8 cellular contexts compared by ENCODE assay signal in genomic region chrX:12975670-12975965, GRCh38. TPM values are rescaled to one million over a fixed set of nuclear protein-coding genes. Genes with fewer than 3 reads are reported as not detected.
DNase-seq lines count a peak whose midpoint lies in the region; ATAC-seq and TF ChIP-seq lines count a peak whose summit lies in the region.

No MANE protein-coding gene starts in this region.

- peaks cover 50 to 68% (median 61%) of the 10 kb centered on the region in 10 experiments for H3K4me1 ChIP-seq in BLaER1 treated with 17β-estradiol and CSF1 and Interleukin-3, amounts not matched to agents 10 nM and 100 nM
- H3K4me1 ChIP-seq in mucosa of rectum (ENCODE audit: control insufficient read depth in 2 of 2, insufficient read depth in 2 of 2, low read length in 2 of 2) = peaks cover 2 to 27% of the 10 kb centered on the region in 2 donors

- ATAC-seq in HG03045 (IDR thresholded peaks at IDR 0.05; ENCODE audit: unreplicated experiment) (no peak), GM21723 (IDR thresholded peaks at IDR 0.05; ENCODE audit: unreplicated experiment) (no peak)

- H4K20me1 ChIP-seq in BLaER1 treated with 17β-estradiol and CSF1 and Interleukin-3, amounts not matched to agents 10 nM and 100 nM = peaks cover 7 to 22% (median 10%) of the 10 kb centered on the region in 11 experiments; a peak in 14 of 22 replicates

- H3K27me3 ChIP-seq in BLaER1 treated with 17β-estradiol and CSF1 and Interleukin-3, amounts not matched to agents 10 nM and 100 nM = peaks cover 0 to 36% (median 0%) of the 10 kb centered on the region in 11 experiments; a peak in 7 of 22 replicates
- no peaks in the 10 kb centered on the region for H3K27me3 ChIP-seq in mucosa of rectum (ENCODE audit: control insufficient read depth in 2 of 2, insufficient read depth in 2 of 2, low read length in 2 of 2)

- peak overlapping the region; percentile 71 to 83 (median 78) for H3K4me3 ChIP-seq in BLaER1 treated with 17β-estradiol and CSF1 and Interleukin-3, amounts not matched to agents 10 nM and 100 nM
- peak overlapping the region; percentile 79 for H3K4me3 ChIP-seq in Jurkat, Clone E6-1 (ENCODE audit: low read length)
- peak overlapping the region; percentile 80 for H3K4me3 ChIP-seq in choroid plexus epithelial cell (ENCODE audit: low read depth, low read length)
- peak overlapping the region; percentile 87 to 92 for H3K4me3 ChIP-seq in mucosa of rectum (ENCODE audit: low read length in 2 of 2)

- H3K9me3 ChIP-seq in BLaER1 treated with 17β-estradiol and CSF1 and Interleukin-3, amounts not matched to agents 10 nM and 100 nM (replicated peaks in 1 of 11) = peaks cover 0 to 14% (median 13%) of the 10 kb centered on the region in 11 experiments; a peak in 18 of 22 replicates
- H3K9me3 ChIP-seq in mucosa of rectum (ENCODE audit: control insufficient read depth in 2 of 2, low read length in 2 of 2) = no peaks in the 10 kb centered on the region

- H3K4me2 ChIP-seq in BLaER1 treated with 17β-estradiol and CSF1 and Interleukin-3, amounts not matched to agents 10 nM and 100 nM = peak overlapping the region in 1 of 11 experiments; percentile 79; a peak in 1 of 22 replicates

- peaks cover 2 to 26% (median 19%) of the 10 kb centered on the region in 11 experiments; a peak in 17 of 22 replicates for H3K36me3 ChIP-seq in BLaER1 treated with 17β-estradiol and CSF1 and Interleukin-3, amounts not matched to agents 10 nM and 100 nM
- H3K36me3 ChIP-seq in mucosa of rectum (ENCODE audit: control insufficient read depth in 2 of 2, insufficient read depth in 2 of 2, low read length in 2 of 2) = peaks cover 0 to 9% of the 10 kb centered on the region in 2 donors

- no peak for TF ChIP-seq CTCF in choroid plexus epithelial cell (conservative IDR thresholded peaks at IDR 0.05; ENCODE audit: low read depth, low read length)

- DNase-seq in Jurkat, Clone E6-1 (ENCODE audit: low read depth, low spot score) = no peak
- DNase-seq in choroid plexus epithelial cell (ENCODE audit: low read depth) = no peak
- no peak for DNase-seq in NCI-H446 (lab: John Stamatoyannopoulos, UW)
- no peak for DNase-seq in DMS153 treated with DMSO at 0.1 percent for 48 hours (lab: John Stamatoyannopoulos, UW; ENCODE audit: unreplicated experiment)

- peak overlapping the region; percentile 93 to 99 (median 98) for H3K9ac ChIP-seq in BLaER1 treated with 17β-estradiol and CSF1 and Interleukin-3, amounts not matched to agents 10 nM and 100 nM
- peak overlapping the region; percentile 96 to 97 for H3K9ac ChIP-seq in mucosa of rectum (ENCODE audit: low read depth in 1 of 2, low read length in 2 of 2)

- peak overlapping the region; percentile 94 to 99 (median 98) for H3K27ac ChIP-seq in BLaER1 treated with 17β-estradiol and CSF1 and Interleukin-3, amounts not matched to agents 10 nM and 100 nM
- peak overlapping the region; percentile 97 for H3K27ac ChIP-seq in mucosa of rectum (ENCODE audit: low read depth in 2 of 2, low read length in 2 of 2)

RNA-seq across cellular contexts. Expression of gene TMSB4X, which starts 0.7 kb away (rescaled TPM):
- polyA plus RNA-seq in Jurkat, Clone E6-1 (2012; ENCODE audit: insufficient read depth, insufficient read length) = 7,566 TPM
